6 cellular contexts compared by ENCODE assay signal in genomic region chr4:117378942-117379341, GRCh38.
"Had no signal": no experiment of that assay in that cellular context is flagged by ENCODE, and none has a peak within 500 bp of the region (broad histone marks: within the 10 kb centered on the region; RNA-seq: fewer than 3 reads in every experiment).

No MANE protein-coding gene starts in this region.

- H3K27ac ChIP-seq: HL-60 had no signal

- H3K4me1 Mint-ChIP-seq: IgD-negative memory B cell had no signal

- H3K4me3 ChIP-seq: K562 had no signal

- DNase-seq: KBM-7, KG1 had no signal

- H3K4me3 Mint-ChIP-seq: IgD-negative memory B cell had no signal

- ATAC-seq: HepG2, K562 had no signal

- H3K27me3 Mint-ChIP-seq: IgD-negative memory B cell had no signal

- H3K36me3 Mint-ChIP-seq: IgD-negative memory B cell had no signal

- H3K27ac Mint-ChIP-seq: IgD-negative memory B cell had no signal
